Comparison of ENCODE assay signal across 1 cellular context in the genomic region with DNA sequence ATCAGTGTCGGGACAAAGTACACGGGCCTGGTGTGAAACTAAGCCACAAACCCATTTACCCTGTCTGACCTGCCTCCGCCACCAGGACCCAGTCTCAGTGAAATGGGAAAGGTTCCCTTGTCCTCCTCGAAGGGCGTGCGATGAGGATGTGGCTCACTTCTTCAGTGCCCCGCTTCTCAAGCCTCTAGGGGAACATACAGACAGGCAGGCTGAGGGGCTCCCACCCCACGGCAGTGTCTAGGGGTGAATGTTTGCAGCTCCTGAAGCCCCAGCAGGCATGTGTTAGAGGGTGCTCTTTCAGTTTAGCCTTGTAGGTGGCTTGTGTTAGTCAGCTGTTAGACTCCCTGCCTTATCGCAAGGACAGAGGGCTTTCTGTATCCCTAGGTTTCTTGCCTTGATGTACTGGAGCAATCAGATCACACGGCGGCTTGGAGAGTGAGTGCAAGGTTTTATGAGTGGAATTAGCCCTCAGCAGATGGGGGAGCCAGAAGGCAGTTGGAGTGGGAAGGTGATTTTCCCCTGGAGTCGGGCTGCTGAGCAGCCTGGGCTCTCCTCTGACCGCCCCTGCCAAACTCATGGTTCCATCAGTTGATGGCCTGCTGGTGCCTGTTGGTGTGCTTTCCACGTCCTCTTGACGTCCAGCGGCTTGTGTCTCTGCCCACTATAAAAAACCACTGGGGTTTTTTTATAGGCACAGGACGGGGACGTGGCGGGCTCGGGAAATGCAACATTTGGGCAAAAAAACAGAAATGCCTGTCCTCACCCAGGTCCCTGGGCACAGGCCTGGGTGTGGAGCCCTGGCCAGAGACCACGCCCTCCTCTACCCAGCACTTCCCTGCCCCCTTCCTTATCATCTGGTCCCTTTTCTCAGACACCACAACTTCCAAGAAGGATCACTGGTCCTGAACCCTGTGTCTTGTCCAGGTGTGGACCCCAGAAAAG.
TF ChIP-seq lines count a peak whose summit lies in the region.

No MANE protein-coding gene starts in this region.

TF ChIP-seq in A549, 52 proteins besides CTCF, POLR2A, EP300 and RAD21:
- TF ChIP-seq, protein P1, sequence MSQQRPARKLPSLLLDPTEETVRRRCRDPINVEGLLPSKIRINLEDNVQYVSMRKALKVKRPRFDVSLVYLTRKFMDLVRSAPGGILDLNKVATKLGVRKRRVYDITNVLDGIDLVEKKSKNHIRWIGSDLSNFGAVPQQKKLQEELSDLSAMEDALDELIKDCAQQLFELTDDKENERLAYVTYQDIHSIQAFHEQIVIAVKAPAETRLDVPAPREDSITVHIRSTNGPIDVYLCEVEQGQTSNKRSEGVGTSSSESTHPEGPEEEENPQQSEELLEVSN (IDR thresholded peaks at IDR 0.05; ENCODE audit: borderline replicate concordance, low read depth), result no peak
